8 cellular contexts compared by ENCODE assay signal in the genomic region with DNA sequence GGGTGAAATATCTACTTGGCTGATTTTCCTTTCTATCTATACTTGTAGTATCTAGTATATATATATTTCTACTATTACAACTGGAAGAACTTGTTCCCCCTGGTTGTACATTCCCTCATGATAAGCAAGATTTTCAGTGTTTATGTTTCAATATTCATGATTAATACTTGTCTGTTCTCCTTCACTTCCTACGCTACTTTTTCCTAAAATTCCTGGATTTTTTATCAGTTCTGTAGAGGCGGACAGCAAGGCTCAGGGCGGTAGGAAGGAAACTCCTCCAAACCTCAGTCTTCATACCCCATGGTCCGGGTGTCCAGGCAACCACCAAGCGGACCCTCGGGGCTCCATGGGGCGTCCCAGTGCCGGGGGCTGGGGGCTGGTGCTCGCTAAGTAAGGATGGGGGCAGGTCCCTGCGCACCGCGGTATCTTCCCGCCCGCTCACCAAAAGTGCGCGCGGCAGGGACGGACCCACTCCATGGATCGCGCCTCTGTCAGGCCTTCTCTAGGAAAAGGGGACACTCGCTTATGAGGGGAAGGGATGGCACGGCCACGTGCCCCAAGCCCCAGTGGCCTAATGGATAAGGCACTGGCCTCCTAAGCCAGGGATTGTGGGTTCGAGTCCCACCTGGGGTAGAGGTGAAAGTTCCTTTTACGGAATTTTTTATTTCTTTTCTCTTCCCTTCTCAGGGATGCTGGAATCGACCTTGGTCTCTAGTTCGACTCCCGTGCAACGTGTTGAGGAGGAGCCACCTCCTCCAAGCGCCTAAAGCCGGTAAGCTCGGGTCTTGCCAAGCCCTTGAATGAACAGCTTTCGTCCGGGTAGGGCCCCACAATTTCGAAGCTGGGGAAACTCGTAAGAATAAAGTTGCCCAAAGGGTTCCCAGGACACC. TPM values are rescaled to one million over a fixed set of nuclear protein-coding genes. Genes with fewer than 3 reads are reported as not detected.
DNase-seq lines count a peak whose midpoint lies in the region; ATAC-seq and TF ChIP-seq lines count a peak whose summit lies in the region.

No MANE protein-coding gene starts in this region.

- no peaks in the 10 kb centered on the region for H3K9me2 ChIP-seq in Loucy (replicated peaks; ENCODE audit: low read depth, low read length)

- peaks cover 0 to 14% (median 5%) of the 10 kb centered on the region in 9 donors for H3K9me3 Mint-ChIP-seq in naive thymus-derived CD8-positive, alpha-beta T cell

- peak overlapping the region; percentile 92 for H2AFZ ChIP-seq in Loucy (ENCODE audit: low read length)

- H3K4me3 Mint-ChIP-seq in naive thymus-derived CD8-positive, alpha-beta T cell, result peak overlapping the region; percentile 85 to 96 (median 89)

- TF ChIP-seq CTCF in Loucy (conservative IDR thresholded peaks at IDR 0.05; ENCODE audit: low read length) (no peak), RWPE1 (conservative IDR thresholded peaks at IDR 0.05; ENCODE audit: low read depth) (no peak; the same call in 1 of the 2 replicates), fibroblast of pulmonary artery (IDR thresholded peaks at IDR 0.05; ENCODE audit: low read length, missing control alignments) (no peak)

- peak overlapping the region; percentile 92 for H3K4me2 ChIP-seq in Loucy (ENCODE audit: low read depth, low read length, poor library complexity, severe bottlenecking)

- H3K4me1 ChIP-seq in Loucy (ENCODE audit: insufficient read depth, low read length, poor library complexity, severe bottlenecking), result peaks cover 16% of the 10 kb centered on the region

- no peaks in the 10 kb centered on the region; the same call in 1 of the 2 replicates for H3K36me3 ChIP-seq in Loucy (ENCODE audit: insufficient read depth, low read length)

- no peaks in the 10 kb centered on the region for H3K27me3 ChIP-seq in Loucy (ENCODE audit: insufficient read depth, low read length, poor library complexity, severe bottlenecking)

- H3K27me3 Mint-ChIP-seq in naive thymus-derived CD8-positive, alpha-beta T cell, result peaks cover 0 to 11% (median 0%) of the 10 kb centered on the region in 5 donors

- H3F3A ChIP-seq in Loucy (ENCODE audit: low read depth), result peaks cover 4% of the 10 kb centered on the region; the same call in 1 of the 2 replicates

- H3K27ac ChIP-seq in RWPE1, result peak overlapping the region; percentile 93

- H3K4me3 ChIP-seq in Loucy (ENCODE audit: low read length, poor library complexity, severe bottlenecking) (peak overlapping the region; percentile 88), fibroblast of pulmonary artery (replicated peaks; ENCODE audit: low read depth, low read length) (peak overlapping the region; percentile 88)

- peak; percentile 85 for DNase-seq in COLO829 (ENCODE audit: low spot score)
- peak; percentile 80 for DNase-seq in RWPE1 (ENCODE audit: low spot score)
- DNase-seq in activated effector memory CD4-positive, alpha-beta T cell treated with Interleukin-2 at 50 U/mL for 16 hours, result peak; percentile 64
- peak; percentile 90 for DNase-seq in fibroblast of pulmonary artery (ENCODE audit: low read depth)
- DNase-seq in naive thymus-derived CD8-positive, alpha-beta T cell, result peak; percentile 65 to 92 (median 88)
- peak; percentile 87 to 90 for DNase-seq in stimulated activated CD8-positive, alpha-beta memory T cell treated with anti-CD3 and anti-CD28 coated beads, Interleukin-7, amount 100 ng/mL, for 48 hours (ENCODE audit: extremely low read depth in 1 of 2, low read depth in 1 of 2)

- H3K9ac ChIP-seq in Loucy (ENCODE audit: low read depth, low read length, poor library complexity, severe bottlenecking), result peak overlapping the region; percentile 94

- H3K9me3 ChIP-seq in Loucy (ENCODE audit: insufficient read depth, low read depth, low read length), result no peaks in the 10 kb centered on the region; the same call in 1 of the 2 replicates

- POLR2A ChIA-PET in RWPE1 (lab: Yijun Ruan, JAX; ENCODE audit: low non-redundant PET), result interaction anchor here (0.6 kb wide), 1 partner anchor 25 kb away, joined by 3 read pairs; no protein-coding TSS in a partner anchor
- POLR2A ChIA-PET in naive thymus-derived CD8-positive, alpha-beta T cell (lab: Charles Lee), result interaction anchor here (0.7 to 5.0 kb wide), 10 partner anchors 9 to 1338 kb away, joined by 3 to 76 read pairs (median 6); a partner anchor contains a TSS

- H3K4me1 Mint-ChIP-seq in naive thymus-derived CD8-positive, alpha-beta T cell, result peaks cover 38 to 66% (median 56%) of the 10 kb centered on the region in 4 donors

- no peaks in the 10 kb centered on the region for H4K20me1 ChIP-seq in Loucy (ENCODE audit: insufficient read depth, low read length, poor library complexity, severe bottlenecking)

- peak overlapping the region; percentile 98 to 100 (median 100) for H3K27ac Mint-ChIP-seq in naive thymus-derived CD8-positive, alpha-beta T cell

- H3K36me3 Mint-ChIP-seq in naive thymus-derived CD8-positive, alpha-beta T cell, result peaks cover 0 to 11% (median 3%) of the 10 kb centered on the region in 3 donors

- peak; percentile 51 for ATAC-seq in GM21825 (IDR thresholded peaks at IDR 0.05; ENCODE audit: unreplicated experiment)
- peak; percentile 6 to 11 for ATAC-seq in naive thymus-derived CD8-positive, alpha-beta T cell

- CTCF ChIA-PET in RWPE1 (lab: Yijun Ruan, JAX), result interaction anchor here (0.6 to 2.0 kb wide), 3 partner anchors 72 to 200 kb away, joined by 3 to 5 read pairs (median 3); no protein-coding TSS in a partner anchor

- no peaks in the 10 kb centered on the region for H3K79me2 ChIP-seq in Loucy (ENCODE audit: insufficient read depth, low read length)

RNA-seq across cellular contexts. Expression of a gene that starts 13.2 kb away (rescaled TPM):
- total RNA-seq in naive thymus-derived CD8-positive, alpha-beta T cell, result 100 to 1,000 TPM; 149 to 160 TPM
- 100 to 1,000 TPM; 406 to 455 (median 449) TPM for polyA plus RNA-seq in naive thymus-derived CD8-positive, alpha-beta T cell

RNA-seq across cellular contexts. Expression of a gene that starts 13.4 kb away (rescaled TPM):
- 10 to 100 TPM; 25.0 to 28.6 TPM for total RNA-seq in naive thymus-derived CD8-positive, alpha-beta T cell
- polyA plus RNA-seq in naive thymus-derived CD8-positive, alpha-beta T cell, result 10 to 100 TPM in 1 of 3 donors, 1 to 10 TPM in 2; 6.8 to 10.9 (median 7.8) TPM

RNA-seq across cellular contexts. Expression of a gene that starts 21.1 kb away (rescaled TPM):
- total RNA-seq in naive thymus-derived CD8-positive, alpha-beta T cell, result 10 to 100 TPM; 23.9 to 29.4 TPM
- polyA plus RNA-seq in naive thymus-derived CD8-positive, alpha-beta T cell, result 10 to 100 TPM; 44.9 to 58.1 (median 53.6) TPM

RNA-seq across cellular contexts. Expression of a gene that starts 46.2 kb away (rescaled TPM):
- under 1 TPM; 0.10 to 0.11 TPM for total RNA-seq in naive thymus-derived CD8-positive, alpha-beta T cell
- polyA plus RNA-seq in naive thymus-derived CD8-positive, alpha-beta T cell, result not detected

RNA-seq across cellular contexts. Expression of a gene that starts 54.2 kb away (rescaled TPM):
- 10 to 100 TPM; 14.2 to 14.8 TPM for total RNA-seq in naive thymus-derived CD8-positive, alpha-beta T cell
- polyA plus RNA-seq in naive thymus-derived CD8-positive, alpha-beta T cell, result 1 to 10 TPM; 1.4 to 4.1 (median 3.1) TPM

Comparison
In these comparisons a context has a peak if more than half of its experiments do, and no peak if none do; other contexts are left out.
1. Peak in every context shown above with its lines: DNase-seq, ATAC-seq, H3K4me3 ChIP-seq and H3K27ac ChIP-seq.